In the genomic region with DNA sequence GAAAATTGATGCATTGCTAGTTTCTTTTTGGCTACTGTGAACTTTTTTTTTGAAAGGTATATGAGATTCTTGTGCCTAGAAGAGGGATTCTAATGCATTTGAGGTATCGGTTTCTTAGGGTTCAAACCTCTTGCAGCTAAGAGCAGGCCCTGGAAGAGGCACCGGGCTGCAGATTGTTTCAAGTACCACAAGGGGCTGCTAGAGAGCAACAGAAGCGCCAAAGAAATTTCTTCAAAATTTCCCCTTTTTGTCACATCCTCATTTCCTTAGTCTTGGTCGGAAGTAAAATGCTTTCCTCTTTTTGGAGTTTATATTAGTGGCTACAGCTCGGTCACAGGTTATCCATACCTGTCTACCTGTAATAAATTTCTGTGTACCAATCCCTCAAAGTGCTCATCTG, we compare ENCODE assay signal across 8 cellular contexts.
DNase-seq lines count a peak whose midpoint lies in the region; ATAC-seq and TF ChIP-seq lines count a peak whose summit lies in the region.

No MANE protein-coding gene starts in this region.

- no peak for TF ChIP-seq EP300 in suprapubic skin (IDR thresholded peaks at IDR 0.05)

- peak; percentile 28 for ATAC-seq in HG02759 (IDR thresholded peaks at IDR 0.05; ENCODE audit: unreplicated experiment)

- H3K27me3 ChIP-seq in prostate gland (replicated peaks; ENCODE audit: insufficient read depth): no peaks in the 10 kb centered on the region
- H3K27me3 ChIP-seq in suprapubic skin: no peaks in the 10 kb centered on the region

- no peak overlapping the region for H3K4me3 ChIP-seq in prostate gland
- H3K4me3 ChIP-seq in suprapubic skin: no peak overlapping the region

- intact Hi-C loops in prostate gland (cut with DNase I): no loop called here

- H3K27ac ChIP-seq in prostate gland: no peak overlapping the region
- no peak overlapping the region for H3K27ac ChIP-seq in suprapubic skin

- TF ChIP-seq CTCF in prostate gland (IDR thresholded peaks at IDR 0.05) (peak in 3 of 4 experiments; percentile 19 to 45 (median 34)), suprapubic skin (IDR thresholded peaks at IDR 0.05) (peak in 1 of 2 donors; percentile 50)

- no peaks in the 10 kb centered on the region for H3K36me3 ChIP-seq in prostate gland
- no peaks in the 10 kb centered on the region for H3K36me3 ChIP-seq in suprapubic skin

- H3K27me3 Mint-ChIP-seq in activated CD4-positive, alpha-beta T cell treated with anti-CD3 and anti-CD28 coated beads, Interleukin-2, amount 10 ng/mL, durations not matched to agents 7 days and 5 days: no peaks in the 10 kb centered on the region

- H3K36me3 Mint-ChIP-seq in activated CD4-positive, alpha-beta T cell treated with anti-CD3 and anti-CD28 coated beads, Interleukin-2, amount 10 ng/mL, durations not matched to agents 7 days and 5 days (ENCODE audit: low read depth): no peaks in the 10 kb centered on the region

- CTCF ChIA-PET in activated CD4-positive, alpha-beta T cell treated with anti-CD3 and anti-CD28 coated beads, Interleukin-2, amount 10 ng/mL, durations not matched to agents 7 days and 5 days (lab: Charles Lee): interaction anchor here (1.2 kb wide), 1 partner anchor 12 kb away, joined by 4 read pairs; no protein-coding TSS in a partner anchor

- peak; percentile 22 for DNase-seq in activated CD4-positive, alpha-beta T cell treated with anti-CD3 and anti-CD28 coated beads, Interleukin-2, amount 10 ng/mL, durations not matched to agents 7 days and 5 days
- no peak for DNase-seq in activated CD4-positive, alpha-beta T cell treated with anti-CD3 and anti-CD28 coated beads for 1 hour
- DNase-seq in SHP77 treated with DMSO at 0.1 percent for 48 hours (lab: John Stamatoyannopoulos, UW) (peak; percentile 26), fibroblast of gingiva (ENCODE audit: low read depth) (peak; percentile 37), prostate gland (ENCODE audit: low spot score) (no peak), NCI-H446 treated with DMSO at 0.1 percent for 48 hours (lab: John Stamatoyannopoulos, UW) (no peak), suprapubic skin (ENCODE audit: low spot score in 2 of 2) (no peak)

- no peak for TF ChIP-seq POLR2A in prostate gland (IDR thresholded peaks at IDR 0.05)
- TF ChIP-seq POLR2A in suprapubic skin (IDR thresholded peaks at IDR 0.05): no peak

- H3K4me1 Mint-ChIP-seq in activated CD4-positive, alpha-beta T cell treated with anti-CD3 and anti-CD28 coated beads, Interleukin-2, amount 10 ng/mL, durations not matched to agents 7 days and 5 days: peaks cover 25% of the 10 kb centered on the region

- H3K4me1 ChIP-seq in prostate gland (replicated peaks) (no peaks in the 10 kb centered on the region), suprapubic skin (no peaks in the 10 kb centered on the region)

- no peak overlapping the region for H3K27ac Mint-ChIP-seq in activated CD4-positive, alpha-beta T cell treated with anti-CD3 and anti-CD28 coated beads, Interleukin-2, amount 10 ng/mL, durations not matched to agents 7 days and 5 days

- H3K9me3 Mint-ChIP-seq in activated CD4-positive, alpha-beta T cell treated with anti-CD3 and anti-CD28 coated beads, Interleukin-2, amount 10 ng/mL, durations not matched to agents 7 days and 5 days: no peaks in the 10 kb centered on the region

- H3K4me3 Mint-ChIP-seq in activated CD4-positive, alpha-beta T cell treated with anti-CD3 and anti-CD28 coated beads, Interleukin-2, amount 10 ng/mL, durations not matched to agents 7 days and 5 days: no peak overlapping the region

- POLR2A ChIA-PET in activated CD4-positive, alpha-beta T cell treated with anti-CD3 and anti-CD28 coated beads, Interleukin-2, amount 10 ng/mL, durations not matched to agents 7 days and 5 days (lab: Charles Lee): no interaction called here

- no peaks in the 10 kb centered on the region for H3K9me3 ChIP-seq in prostate gland
- no peaks in the 10 kb centered on the region for H3K9me3 ChIP-seq in suprapubic skin

- 48% methylated on average over 5 of the region's 5 CpGs for WGBS in prostate gland
- 45% methylated on average over 5 of the region's 5 CpGs for WGBS in suprapubic skin

Comparison
In these comparisons a context has a peak if more than half of its experiments do, and no peak if none do; other contexts are left out.
1. DNase-seq: peak in activated CD4-positive, alpha-beta T cell treated with anti-CD3 and anti-CD28 coated beads, Interleukin-2, amount 10 ng/mL, durations not matched to agents 7 days and 5 days (single experiment), SHP77 treated with DMSO at 0.1 percent for 48 hours (single experiment) and fibroblast of gingiva (single experiment); none in activated CD4-positive, alpha-beta T cell treated with anti-CD3 and anti-CD28 coated beads for 1 hour (single experiment), prostate gland (single experiment), NCI-H446 treated with DMSO at 0.1 percent for 48 hours (single experiment) and suprapubic skin (0 of 2).